Comparison of ENCODE assay signal across 8 cellular contexts in genomic region chr7:55533729-55534080, GRCh38. TPM values are rescaled to one million over a fixed set of nuclear protein-coding genes. Genes with fewer than 3 reads are reported as not detected.
A peak's percentile ranks its signal among the peaks of the same experiment; 100 is the strongest.
DNase-seq lines count a peak whose midpoint lies in the region; ATAC-seq and TF ChIP-seq lines count a peak whose summit lies in the region.

No MANE protein-coding gene starts in this region.

- TF ChIP-seq CTCF in type B pancreatic cell (conservative IDR thresholded peaks at IDR 0.05) (no peak), omental fat pad (IDR thresholded peaks at IDR 0.05) (no peak)

- H3K9me3 Mint-ChIP-seq in activated naive CD4-positive, alpha-beta T cell treated with anti-CD3 and anti-CD28 coated beads, Interleukin-2, amount 50 U/mL, for 24 hours, result no peaks in the 10 kb centered on the region
- H3K9me3 Mint-ChIP-seq in activated CD4-positive, alpha-beta memory T cell treated with anti-CD3 and anti-CD28 coated beads, Interleukin-2, amount 10 ng/mL, durations not matched to agents 7 days and 5 days, result no peaks in the 10 kb centered on the region
- H3K9me3 Mint-ChIP-seq in memory B cell (no peaks in the 10 kb centered on the region), type B pancreatic cell (no peaks in the 10 kb centered on the region)

- CTCF ChIA-PET in activated CD4-positive, alpha-beta memory T cell treated with anti-CD3 and anti-CD28 coated beads, Interleukin-2, amount 10 ng/mL, durations not matched to agents 7 days and 5 days (lab: Charles Lee), result interaction anchor here (0.7 to 2.4 kb wide), 12 partner anchors 9 to 253 kb away, joined by 3 to 9 read pairs (median 4); no protein-coding TSS in a partner anchor

- H3K27me3 Mint-ChIP-seq in activated naive CD4-positive, alpha-beta T cell treated with anti-CD3 and anti-CD28 coated beads, Interleukin-2, amount 50 U/mL, for 24 hours, result no peaks in the 10 kb centered on the region
- H3K27me3 Mint-ChIP-seq in activated CD4-positive, alpha-beta memory T cell treated with anti-CD3 and anti-CD28 coated beads, Interleukin-2, amount 10 ng/mL, durations not matched to agents 7 days and 5 days, result no peaks in the 10 kb centered on the region
- H3K27me3 Mint-ChIP-seq in memory B cell, result no peaks in the 10 kb centered on the region
- no peaks in the 10 kb centered on the region for H3K27me3 Mint-ChIP-seq in type B pancreatic cell

- no peak for ATAC-seq in memory B cell (ENCODE audit: low read depth)
- no peak for ATAC-seq in GM21515 (IDR thresholded peaks at IDR 0.05; ENCODE audit: unreplicated experiment)
- no peak for ATAC-seq in omental fat pad (ENCODE audit: low FRiP score)

- peak overlapping the region; percentile 76 for H3K4me3 Mint-ChIP-seq in activated naive CD4-positive, alpha-beta T cell treated with anti-CD3 and anti-CD28 coated beads, Interleukin-2, amount 50 U/mL, for 24 hours
- H3K4me3 Mint-ChIP-seq in activated CD4-positive, alpha-beta memory T cell treated with anti-CD3 and anti-CD28 coated beads, Interleukin-2, amount 10 ng/mL, durations not matched to agents 7 days and 5 days, result peak overlapping the region; percentile 55
- H3K4me3 Mint-ChIP-seq in memory B cell (peak overlapping the region; percentile 80), type B pancreatic cell (no peak overlapping the region)

- H3K4me1 Mint-ChIP-seq in activated naive CD4-positive, alpha-beta T cell treated with anti-CD3 and anti-CD28 coated beads, Interleukin-2, amount 50 U/mL, for 24 hours, result peaks cover 92% of the 10 kb centered on the region
- peaks cover 77% of the 10 kb centered on the region for H3K4me1 Mint-ChIP-seq in activated CD4-positive, alpha-beta memory T cell treated with anti-CD3 and anti-CD28 coated beads, Interleukin-2, amount 10 ng/mL, durations not matched to agents 7 days and 5 days
- H3K4me1 Mint-ChIP-seq in memory B cell, result peaks cover 76% of the 10 kb centered on the region
- peaks cover 24% of the 10 kb centered on the region for H3K4me1 Mint-ChIP-seq in type B pancreatic cell (ENCODE audit: unreplicated experiment)

- DNase-seq in activated naive CD4-positive, alpha-beta T cell treated with anti-CD3 and anti-CD28 coated beads, Interleukin-2, amount 50 U/mL, for 16 hours, result no peak
- DNase-seq in activated CD4-positive, alpha-beta memory T cell treated with anti-CD3 and anti-CD28 coated beads, Interleukin-2, amount 10 ng/mL, durations not matched to agents 7 days and 5 days, result no peak
- DNase-seq in memory B cell (ENCODE audit: low spot score in 2 of 2) (no peak), type B pancreatic cell (ENCODE audit: extremely low spot score, unreplicated experiment) (no peak), omental fat pad (ENCODE audit: low spot score) (no peak), NCI-H187 (lab: John Stamatoyannopoulos, UW) (no peak)

- H3K36me3 Mint-ChIP-seq in activated naive CD4-positive, alpha-beta T cell treated with anti-CD3 and anti-CD28 coated beads, Interleukin-2, amount 50 U/mL, for 24 hours, result peaks cover 8% of the 10 kb centered on the region
- peaks cover 19% of the 10 kb centered on the region for H3K36me3 Mint-ChIP-seq in activated CD4-positive, alpha-beta memory T cell treated with anti-CD3 and anti-CD28 coated beads, Interleukin-2, amount 10 ng/mL, durations not matched to agents 7 days and 5 days (ENCODE audit: low read depth)
- H3K36me3 Mint-ChIP-seq in memory B cell (peaks cover 11% of the 10 kb centered on the region), type B pancreatic cell (no peaks in the 10 kb centered on the region)

- POLR2A ChIA-PET in activated CD4-positive, alpha-beta memory T cell treated with anti-CD3 and anti-CD28 coated beads, Interleukin-2, amount 10 ng/mL, durations not matched to agents 7 days and 5 days (lab: Charles Lee), result interaction anchor here (0.6 to 4.4 kb wide), 21 partner anchors 9 to 775 kb away, joined by 3 to 88 read pairs (median 6); partner anchors contain the start of genes CHCHD2, SEC61G and VOPP1

- H3K27ac Mint-ChIP-seq in activated naive CD4-positive, alpha-beta T cell treated with anti-CD3 and anti-CD28 coated beads, Interleukin-2, amount 50 U/mL, for 24 hours, result peak overlapping the region; percentile 100
- H3K27ac Mint-ChIP-seq in activated CD4-positive, alpha-beta memory T cell treated with anti-CD3 and anti-CD28 coated beads, Interleukin-2, amount 10 ng/mL, durations not matched to agents 7 days and 5 days, result peak overlapping the region; percentile 94
- H3K27ac Mint-ChIP-seq in memory B cell, result peak overlapping the region; percentile 96
- peak overlapping the region; percentile 78 for H3K27ac Mint-ChIP-seq in type B pancreatic cell

RNA-seq across cellular contexts. Expression of gene VOPP1, which starts 38.6 kb away (rescaled TPM):
- 10 to 100 TPM; 51.4 to 52.7 TPM for total RNA-seq in activated CD4-positive, alpha-beta memory T cell treated with anti-CD3 and anti-CD28 coated beads, Interleukin-2, amount 10 ng/mL, durations not matched to agents 7 days and 5 days
- 31.0 and 38.9 TPM in 2 replicates for total RNA-seq in type B pancreatic cell (ENCODE audit: low replicate concordance)
- total RNA-seq in omental fat pad, result 10 to 100 TPM; 31.3 to 64.0 (median 57.9) TPM
